20 cellular contexts compared by ENCODE assay signal in genomic region chr4:143437937-143438336, GRCh38.
"Had no signal": no experiment of that assay in that cellular context is flagged by ENCODE, and none has a peak within 500 bp of the region (broad histone marks: within the 10 kb centered on the region; RNA-seq: fewer than 3 reads in every experiment).

No MANE protein-coding gene starts in this region.

- H3K9me3 Mint-ChIP-seq: activated CD4-positive, alpha-beta T cell treated with anti-CD3 and anti-CD28 coated beads, Interleukin-2, amount 10 ng/mL, durations not matched to agents 24 days and 14 days; activated naive CD8-positive, alpha-beta T cell treated with anti-CD3 and anti-CD28 coated beads, Interleukin-2, amount 50 U/mL, for 24 hours; nephron had no signal

- DNase-seq: activated CD4-positive, alpha-beta T cell treated with anti-CD3 and anti-CD28 coated beads, Interleukin-2, amount 10 ng/mL, durations not matched to agents 24 days and 14 days; activated CD4-positive, CD25-positive, alpha-beta regulatory T cell; activated CD8-positive, alpha-beta memory T cell treated with anti-CD3 and anti-CD28 coated beads, Interleukin-2, amount 50 U/mL, for 48 hours; activated naive CD4-positive, alpha-beta T cell; activated naive CD8-positive, alpha-beta T cell treated with anti-CD3 and anti-CD28 coated beads, Interleukin-2, amount 50 U/mL, for 24 hours; aorta; effector memory CD4-positive, alpha-beta T cell; foreskin melanocyte; head of caudate nucleus; immature natural killer cell; nucleus accumbens; posterior cingulate gyrus; right cardiac atrium; stimulated activated CD4-positive, alpha-beta T cell treated with anti-CD3 and anti-CD28 coated beads, Interleukin-4, amount 100 ng/mL, for 4 hours; stimulated activated CD8-positive, alpha-beta memory T cell treated with anti-CD3 and anti-CD28 coated beads, Interleukin-4, amount 100 ng/mL, for 48 hours; stimulated activated naive CD4-positive, alpha-beta T cell treated with Interleukin-2 at 50 U/mL for 16 hours; trophoblast cell had no signal

- H3K27ac ChIP-seq: epithelial cell of prostate, skin epidermis had no signal

- H3K27me3 Mint-ChIP-seq: activated CD4-positive, alpha-beta T cell treated with anti-CD3 and anti-CD28 coated beads, Interleukin-2, amount 10 ng/mL, durations not matched to agents 24 days and 14 days had no signal

- H3K4me1 Mint-ChIP-seq: activated CD4-positive, alpha-beta T cell treated with anti-CD3 and anti-CD28 coated beads, Interleukin-2, amount 10 ng/mL, durations not matched to agents 24 days and 14 days; activated naive CD8-positive, alpha-beta T cell treated with anti-CD3 and anti-CD28 coated beads, Interleukin-2, amount 50 U/mL, for 24 hours; immature natural killer cell had no signal

- H3K4me3 Mint-ChIP-seq: activated CD4-positive, alpha-beta T cell treated with anti-CD3 and anti-CD28 coated beads, Interleukin-2, amount 10 ng/mL, durations not matched to agents 24 days and 14 days; activated naive CD8-positive, alpha-beta T cell treated with anti-CD3 and anti-CD28 coated beads, Interleukin-2, amount 50 U/mL, for 24 hours; immature natural killer cell; nephron had no signal

- ATAC-seq: activated naive CD8-positive, alpha-beta T cell treated with anti-CD3 and anti-CD28 coated beads, Interleukin-2, amount 50 U/mL, for 24 hours; right cardiac atrium had no signal
